Comparison of ENCODE assay signal across 18 cellular contexts in genomic region chr6:125853740-125854139, GRCh38.
"Had no signal": no experiment of that assay in that cellular context is flagged by ENCODE, and none has a peak within 500 bp of the region (broad histone marks: within the 10 kb centered on the region; RNA-seq: fewer than 3 reads in every experiment).

No MANE protein-coding gene starts in this region.

- H3K4me3 Mint-ChIP-seq: activated CD4-positive, alpha-beta T cell treated with anti-CD3 and anti-CD28 coated beads, Interleukin-2, amount 10 ng/mL, durations not matched to agents 24 days and 14 days; activated CD8-positive, alpha-beta T cell treated with anti-CD3 and anti-CD28 coated beads for 36 hours; activated naive CD8-positive, alpha-beta T cell treated with anti-CD3 and anti-CD28 coated beads, Interleukin-2, amount 50 U/mL, for 24 hours; activated T-cell treated with anti-CD3 and anti-CD28 coated beads, Interleukin-2, amount 50 U/mL, for 24 hours; nephron had no signal

- H3K4me3 ChIP-seq: colonic mucosa, heart right ventricle, tibial nerve had no signal

- ATAC-seq: activated CD8-positive, alpha-beta T cell treated with anti-CD3 and anti-CD28 coated beads for 36 hours; activated naive CD8-positive, alpha-beta T cell treated with anti-CD3 and anti-CD28 coated beads, Interleukin-2, amount 50 U/mL, for 24 hours; heart right ventricle; sciatic nerve had no signal

- H3K27me3 Mint-ChIP-seq: activated CD4-positive, alpha-beta T cell treated with anti-CD3 and anti-CD28 coated beads, Interleukin-2, amount 10 ng/mL, durations not matched to agents 24 days and 14 days; activated CD8-positive, alpha-beta T cell treated with anti-CD3 and anti-CD28 coated beads for 36 hours; activated naive CD8-positive, alpha-beta T cell treated with anti-CD3 and anti-CD28 coated beads, Interleukin-2, amount 50 U/mL, for 24 hours; activated T-cell treated with anti-CD3 and anti-CD28 coated beads, Interleukin-2, amount 50 U/mL, for 24 hours had no signal

- H3K27ac Mint-ChIP-seq: activated CD4-positive, alpha-beta T cell treated with anti-CD3 and anti-CD28 coated beads, Interleukin-2, amount 10 ng/mL, durations not matched to agents 24 days and 14 days; activated CD8-positive, alpha-beta T cell treated with anti-CD3 and anti-CD28 coated beads for 36 hours; activated naive CD8-positive, alpha-beta T cell treated with anti-CD3 and anti-CD28 coated beads, Interleukin-2, amount 50 U/mL, for 24 hours; activated T-cell treated with anti-CD3 and anti-CD28 coated beads, Interleukin-2, amount 50 U/mL, for 24 hours; activated T-helper 2 cell treated with anti-CD3 and anti-CD28 coated beads, Interferon-gamma antibody, Interleukin-2, Interleukin-4, amounts not matched to agents 10 μg/mL and 5 μg/mL and 100 μg/mL, durations not matched to agents 14 hours and 24 hours and 36 hours; nephron had no signal

- H3K4me1 Mint-ChIP-seq: nephron had no signal

- FAIRE-seq: endometrium, urothelium cell line had no signal

- H3K4me1 ChIP-seq: colonic mucosa had no signal

- H3K27me3 ChIP-seq: brain microvascular endothelial cell, colonic mucosa, heart right ventricle, tibial nerve had no signal

- H3K36me3 ChIP-seq: colonic mucosa had no signal

- H3K9me3 ChIP-seq: colonic mucosa, tibial nerve had no signal

- H3K27ac ChIP-seq: brain microvascular endothelial cell, colonic mucosa, heart right ventricle, tibial nerve had no signal

- DNase-seq: activated CD4-positive, alpha-beta T cell treated with anti-CD3 and anti-CD28 coated beads, Interleukin-2, amount 10 ng/mL, durations not matched to agents 24 days and 14 days; activated CD8-positive, alpha-beta T cell treated with anti-CD3 and anti-CD28 coated beads for 36 hours; activated naive CD4-positive, alpha-beta T cell treated with Interleukin-2 at 50 U/mL for 16 hours; activated naive CD8-positive, alpha-beta T cell treated with anti-CD3 and anti-CD28 coated beads, Interleukin-2, amount 50 U/mL, for 24 hours; activated T-cell treated with anti-CD3 and anti-CD28 coated beads, Interleukin-2, amount 50 U/mL, for 24 hours; aorta; brain microvascular endothelial cell; central memory CD4-positive, alpha-beta T cell; colonic mucosa; heart right ventricle; stimulated activated CD4-positive, alpha-beta T cell treated with anti-CD3 and anti-CD28 coated beads, Interleukin-4, amount 100 ng/mL, for 4 hours; stimulated activated naive CD4-positive, alpha-beta T cell treated with Interleukin-2 at 50 U/mL for 16 hours had no signal
